ENCODE assay signal across 23 cellular contexts in the genomic region with DNA sequence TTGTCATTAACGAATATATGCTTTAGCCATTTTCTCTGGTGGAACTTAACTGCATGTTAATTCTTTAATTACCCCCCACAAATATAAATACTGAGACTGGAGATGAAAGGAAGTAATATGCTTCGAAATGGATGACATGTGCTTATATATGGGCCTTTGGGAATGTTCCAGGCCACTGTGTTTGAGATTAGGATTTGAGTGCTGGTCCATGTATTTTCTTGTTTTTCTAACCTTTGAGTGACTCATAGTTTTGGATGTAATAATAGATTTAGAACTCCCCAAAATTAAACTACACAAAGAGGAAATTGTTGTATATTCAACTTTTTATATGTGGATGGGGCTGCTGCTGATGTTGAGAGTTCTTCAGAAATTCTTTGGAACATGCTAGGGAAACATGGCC.
"Had no signal": no experiment of that assay in that cellular context is flagged by ENCODE, and none has a peak within 500 bp of the region (broad histone marks: within the 10 kb centered on the region; RNA-seq: fewer than 3 reads in every experiment).

No MANE protein-coding gene starts in this region.

- H3K9me3 ChIP-seq: ascending aorta, gastroesophageal sphincter, pancreas, right lobe of liver, stomach had no signal

- H3K4me1 ChIP-seq: esophagus squamous epithelium, pancreas, right lobe of liver had no signal

- DNase-seq: activated CD4-positive, alpha-beta memory T cell treated with anti-CD3 and anti-CD28 coated beads for 36 hours; activated CD4-positive, alpha-beta T cell treated with anti-CD3 and anti-CD28 coated beads for 4 hours; activated naive CD4-positive, alpha-beta T cell treated with anti-CD3 and anti-CD28 coated beads for 36 hours; activated T-cell treated with anti-CD3 and anti-CD28 coated beads for 4 hours; dermis blood vessel endothelial cell; effector memory CD4-positive, alpha-beta T cell; esophagus squamous epithelium; heart right ventricle; immature natural killer cell; mesenchymal stem cell; naive thymus-derived CD8-positive, alpha-beta T cell; pancreas; right lobe of liver; stimulated activated CD4-positive, alpha-beta T cell treated with anti-CD3 and anti-CD28 coated beads, Interleukin-4, amount 100 ng/mL, for 1 hour; stomach had no signal

- H3K4me3 Mint-ChIP-seq: activated CD4-positive, alpha-beta memory T cell treated with anti-CD3 and anti-CD28 coated beads for 36 hours; activated naive CD4-positive, alpha-beta T cell treated with anti-CD3 and anti-CD28 coated beads for 36 hours; immature natural killer cell; naive thymus-derived CD8-positive, alpha-beta T cell; T-helper 2 cell treated with Interferon-gamma antibody and Interleukin-4, amounts not matched to agents 5 μg/mL and 100 μg/mL, for 36 hours; type B pancreatic cell; WTC11 had no signal

- H3K27ac Mint-ChIP-seq: activated CD4-positive, alpha-beta memory T cell treated with anti-CD3 and anti-CD28 coated beads for 36 hours; activated naive CD4-positive, alpha-beta T cell treated with anti-CD3 and anti-CD28 coated beads for 36 hours; activated T-helper 2 cell treated with anti-CD3 and anti-CD28 coated beads, Interferon-gamma antibody, Interleukin-2, Interleukin-4, amounts not matched to agents 10 μg/mL and 5 μg/mL and 100 μg/mL, durations not matched to agents 14 hours and 24 hours and 36 hours; immature natural killer cell; naive thymus-derived CD8-positive, alpha-beta T cell; T-helper 2 cell treated with Interferon-gamma antibody and Interleukin-4, amounts not matched to agents 5 μg/mL and 100 μg/mL, for 36 hours; type B pancreatic cell; WTC11 had no signal

- H3K4me3 ChIP-seq: ascending aorta, cardiac muscle cell, esophagus squamous epithelium, gastroesophageal sphincter, heart right ventricle, pancreas, right lobe of liver, smooth muscle cell, stomach had no signal

- H3K4me1 Mint-ChIP-seq: WTC11 had no signal

- ATAC-seq: gastroesophageal sphincter; heart right ventricle; naive thymus-derived CD8-positive, alpha-beta T cell; pancreas; right lobe of liver; WTC11 had no signal

- H3K27me3 Mint-ChIP-seq: activated CD4-positive, alpha-beta memory T cell treated with anti-CD3 and anti-CD28 coated beads for 36 hours; naive thymus-derived CD8-positive, alpha-beta T cell; type B pancreatic cell had no signal

- H3K36me3 ChIP-seq: cardiac muscle cell, pancreas, right lobe of liver had no signal

- H3K4me2 ChIP-seq: smooth muscle cell had no signal

- H3K27ac ChIP-seq: ascending aorta, cardiac muscle cell, esophagus squamous epithelium, gastroesophageal sphincter, pancreas, right lobe of liver, stomach had no signal

- H3K27me3 ChIP-seq: ascending aorta, cardiac muscle cell, esophagus squamous epithelium, gastroesophageal sphincter, heart right ventricle, pancreas, right lobe of liver, stomach had no signal
